12 cellular contexts compared by ENCODE assay signal in the genomic region with DNA sequence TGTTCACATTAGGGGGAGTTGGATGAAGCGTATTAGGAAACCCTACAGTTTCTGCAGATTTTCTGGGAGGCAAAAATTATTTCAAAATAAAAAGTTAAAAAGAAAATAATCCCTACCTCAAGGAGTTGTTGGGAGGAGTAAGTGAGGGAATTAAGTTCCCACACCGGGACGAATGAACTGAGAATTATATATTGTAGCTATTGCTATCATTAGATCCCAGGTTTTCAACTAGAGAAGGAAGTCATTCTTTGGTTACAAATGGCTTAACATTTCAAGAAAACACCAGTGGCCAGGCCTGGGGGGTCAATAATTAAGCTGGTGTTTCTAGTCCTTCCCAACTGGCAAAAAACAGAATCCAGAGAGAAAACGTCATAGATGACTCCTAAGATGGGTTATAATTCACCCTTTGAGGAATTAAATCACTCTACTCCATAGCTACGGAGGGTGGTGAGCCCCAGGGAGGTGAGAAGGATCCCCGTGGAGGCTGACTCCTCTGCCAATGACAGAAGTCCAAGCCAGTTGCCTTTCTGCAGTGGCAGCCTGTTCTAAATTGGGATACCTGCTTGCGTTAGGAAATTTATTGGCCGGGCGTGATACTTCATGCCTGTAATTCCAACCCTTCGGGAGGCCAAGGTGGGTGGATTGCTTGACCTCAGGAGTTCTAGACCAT. TPM values are rescaled to one million over a fixed set of nuclear protein-coding genes. Genes with fewer than 3 reads are reported as not detected.
DNase-seq lines count a peak whose midpoint lies in the region; FAIRE-seq and TF ChIP-seq lines count a peak whose summit lies in the region.
"Had no signal": no experiment of that assay in that cellular context is flagged by ENCODE, and none has a peak within 500 bp of the region (broad histone marks: within the 10 kb centered on the region; RNA-seq: fewer than 3 reads in every experiment).

No MANE protein-coding gene starts in this region.

- no peaks in the 10 kb centered on the region for H3K4me1 ChIP-seq in A673 (ENCODE audit: insufficient read depth, low read length, poor library complexity, severe bottlenecking)

- peaks cover 11% of the 10 kb centered on the region for H3K4me1 Mint-ChIP-seq in mesothelial cell of epicardium

- H3K27ac ChIP-seq in A673 (ENCODE audit: low read depth, low read length, poor library complexity, severe bottlenecking): no peak overlapping the region

- peak overlapping the region; percentile 76 for H3K27ac Mint-ChIP-seq in mesothelial cell of epicardium

- no peaks in the 10 kb centered on the region for H3K27me3 ChIP-seq in A673 (replicated peaks; ENCODE audit: insufficient read depth, low read depth, low read length, poor library complexity)
- H3K27me3 ChIP-seq: suprapubic skin had no signal

- no peak for TF ChIP-seq CTCF in A673 (conservative IDR thresholded peaks at IDR 0.05; ENCODE audit: low read depth, low read length)
- no peak for TF ChIP-seq CTCF in mesothelial cell of epicardium (IDR thresholded peaks at IDR 0.05; ENCODE audit: unreplicated experiment)

- H3K36me3 ChIP-seq in A673 (ENCODE audit: insufficient read depth, low read length, poor library complexity, severe bottlenecking): peaks cover 15% of the 10 kb centered on the region

- H3K27me3 Mint-ChIP-seq in mesothelial cell of epicardium (ENCODE audit: low read depth): no peaks in the 10 kb centered on the region

- no peaks in the 10 kb centered on the region for H3K9me3 Mint-ChIP-seq in mesothelial cell of epicardium

- CTCF ChIA-PET in A673 (lab: Charles Lee): interaction anchor here (0.6 kb wide), 2 partner anchors 10 to 1186 kb away, joined by 4 to 9 read pairs; no protein-coding TSS in a partner anchor

- POLR2A ChIA-PET in A673 (lab: Charles Lee; ENCODE audit: low non-redundant PET): no interaction called here

- H3K4me3 ChIP-seq in A673 (ENCODE audit: low read depth, low read length, poor library complexity, severe bottlenecking): peak overlapping the region; percentile 92

- peaks cover 8% of the 10 kb centered on the region for H3K36me3 Mint-ChIP-seq in mesothelial cell of epicardium

- no peaks in the 10 kb centered on the region for H3K9me3 ChIP-seq in A673 (ENCODE audit: low read depth, low read length, poor library complexity, severe bottlenecking)
- H3K9me3 ChIP-seq: suprapubic skin had no signal

- H3K4me3 Mint-ChIP-seq in mesothelial cell of epicardium: peak overlapping the region; percentile 66

- no TSS peak for BruUV-seq in A673 (replicated peaks; lab: Mats Ljungman, UMichigan)

- no peak for FAIRE-seq in GM19239 (lab: Jason Lieb, UNC)
- FAIRE-seq: bronchial epithelial cell had no signal

- DNase-seq in A673 (ENCODE audit: low spot score) (no peak), HK-2 (ENCODE audit: unreplicated experiment) (peak; percentile 48), cerebellum (ENCODE audit: low spot score) (peak; percentile 59), mesothelial cell of epicardium (ENCODE audit: low spot score in 2 of 2, unreplicated experiment in 2 of 2) (no peak), GM19239 (ENCODE audit: insufficient read length, low spot score) (no peak), SHP77 (lab: John Stamatoyannopoulos, UW) (no peak), NOMO-1 treated with dmso at 0.1 percent for 144 hours (lab: John Stamatoyannopoulos, UW; ENCODE audit: unreplicated experiment) (no peak), pons (ENCODE audit: low spot score) (no peak)
- DNase-seq: foreskin melanocyte, midbrain had no signal

- intact Hi-C loops in A673 (cut with micrococcal nuclease; ENCODE audit: unreplicated experiment): no loop called here

RNA-seq across cellular contexts. Expression of a gene that starts 1.2 kb away (rescaled TPM):
- 128 TPM in 2 replicates for total RNA-seq in A673 (2021)
- total RNA-seq in cerebellum: 26.2 TPM
- total RNA-seq in mesothelial cell of epicardium: 50.8 to 53.1 TPM (median 51.2 TPM) in 3 replicates

RNA-seq across cellular contexts. Expression of a gene that starts 32.0 kb away (rescaled TPM):
- total RNA-seq in A673 (2021) (24.7 and 25.4 TPM in 2 replicates), cerebellum (4.4 TPM), mesothelial cell of epicardium (7.4 to 8.2 TPM (median 7.7 TPM) in 3 replicates)

RNA-seq across cellular contexts. Expression of a gene that starts 52.3 kb away (rescaled TPM):
- total RNA-seq in A673 (2021): 60.2 and 65.7 TPM in 2 replicates
- total RNA-seq in cerebellum: 19.1 TPM
- 36.8 to 37.1 TPM (median 36.9 TPM) in 3 replicates for total RNA-seq in mesothelial cell of epicardium

Comparison
In these comparisons a context has a peak if more than half of its experiments do, and no peak if none do; other contexts are left out.
1. DNase-seq: peak in HK-2 (single experiment) and cerebellum (single experiment); none in A673 (single experiment), mesothelial cell of epicardium (0 of 2), GM19239 (single experiment), SHP77 (0 of 2), NOMO-1 treated with dmso at 0.1 percent for 144 hours (single experiment) and pons (single experiment).